9 cellular contexts compared by ENCODE assay signal in genomic region chr1:214603819-214604252, GRCh38.
DNase-seq lines count a peak whose midpoint lies in the region; ATAC-seq lines count a peak whose summit lies in the region.
"Had no signal": no experiment of that assay in that cellular context is flagged by ENCODE, and none has a peak within 500 bp of the region (broad histone marks: within the 10 kb centered on the region; RNA-seq: fewer than 3 reads in every experiment).

No MANE protein-coding gene starts in this region.

- H3K27ac Mint-ChIP-seq in activated T-cell treated with anti-CD3 and anti-CD28 coated beads, Interleukin-2, amount 50 U/mL, for 24 hours = peak overlapping the region; percentile 82

- peaks cover 7% of the 10 kb centered on the region for H3K4me1 ChIP-seq in effector memory CD4-positive, alpha-beta T cell (ENCODE audit: control insufficient read depth, insufficient read depth, low read length, poor library complexity, severe bottlenecking)
- H3K4me1 ChIP-seq in neuron (ENCODE audit: insufficient read depth, low read length) = peaks cover 10% of the 10 kb centered on the region

- H3K27me3 Mint-ChIP-seq in activated T-cell treated with anti-CD3 and anti-CD28 coated beads, Interleukin-2, amount 50 U/mL, for 24 hours = no peaks in the 10 kb centered on the region

- H3K4me3 Mint-ChIP-seq in activated T-cell treated with anti-CD3 and anti-CD28 coated beads, Interleukin-2, amount 50 U/mL, for 24 hours = peak overlapping the region; percentile 93

- H3K4me1 Mint-ChIP-seq in activated T-cell treated with anti-CD3 and anti-CD28 coated beads, Interleukin-2, amount 50 U/mL, for 24 hours (ENCODE audit: low read depth) = peaks cover 18% of the 10 kb centered on the region

- ATAC-seq in HG03432 (IDR thresholded peaks at IDR 0.05; ENCODE audit: unreplicated experiment) = no peak
- ATAC-seq in GM21737 (IDR thresholded peaks at IDR 0.05; ENCODE audit: unreplicated experiment) = no peak

- H3K9me3 Mint-ChIP-seq in activated T-cell treated with anti-CD3 and anti-CD28 coated beads, Interleukin-2, amount 50 U/mL, for 24 hours = no peaks in the 10 kb centered on the region

- DNase-seq in activated T-cell treated with anti-CD3 and anti-CD28 coated beads, Interleukin-2, amount 50 U/mL, for 24 hours = no peak
- DNase-seq in activated T-cell treated with anti-CD3 and anti-CD28 coated beads for 4 hours (no peak), OCI-M1 (lab: John Stamatoyannopoulos, UW) (peak; percentile 51)
- DNase-seq in effector memory CD4-positive, alpha-beta T cell = no peak
- DNase-seq in NK-92 treated with Interleukin-12 subunit alpha and Interleukin-12 subunit beta, amount 100 ng/mL, for 24 hours (lab: John Stamatoyannopoulos, UW) = no peak

- H3K27me3 ChIP-seq in effector memory CD4-positive, alpha-beta T cell (replicated peaks; ENCODE audit: control insufficient read depth, insufficient read depth, low read length, poor library complexity, severe bottlenecking) = no peaks in the 10 kb centered on the region
- H3K27me3 ChIP-seq in neuron (ENCODE audit: insufficient read depth, low read length) = no peaks in the 10 kb centered on the region

- H3K9me3 ChIP-seq in effector memory CD4-positive, alpha-beta T cell (ENCODE audit: control insufficient read depth, low read length) = no peaks in the 10 kb centered on the region
- peaks cover 2% of the 10 kb centered on the region for H3K9me3 ChIP-seq in neuron (ENCODE audit: low read length)

- peak overlapping the region; percentile 76 for H2AFZ ChIP-seq in neuron (ENCODE audit: low read depth, low read length)

- no peak overlapping the region for H3K27ac ChIP-seq in effector memory CD4-positive, alpha-beta T cell (ENCODE audit: insufficient read depth, low read length, poor library complexity, severe bottlenecking)
- H3K27ac ChIP-seq: epithelial cell of prostate had no signal

- peaks cover 15% of the 10 kb centered on the region for H3K36me3 Mint-ChIP-seq in activated T-cell treated with anti-CD3 and anti-CD28 coated beads, Interleukin-2, amount 50 U/mL, for 24 hours (ENCODE audit: low read depth)

- H3K36me3 ChIP-seq in effector memory CD4-positive, alpha-beta T cell (ENCODE audit: control insufficient read depth, insufficient read depth, low read length) = no peaks in the 10 kb centered on the region
- H3K36me3 ChIP-seq in neuron (ENCODE audit: insufficient read depth, low read length) = peaks cover 6% of the 10 kb centered on the region

- peak overlapping the region; percentile 88 for H3K4me3 ChIP-seq in effector memory CD4-positive, alpha-beta T cell (ENCODE audit: insufficient read depth, low read depth, low read length, poor library complexity, severe bottlenecking)
- H3K4me3 ChIP-seq in neuron (ENCODE audit: low read length) = peak overlapping the region; percentile 72
